ENCODE assay signal across 11 cellular contexts in the genomic region with DNA sequence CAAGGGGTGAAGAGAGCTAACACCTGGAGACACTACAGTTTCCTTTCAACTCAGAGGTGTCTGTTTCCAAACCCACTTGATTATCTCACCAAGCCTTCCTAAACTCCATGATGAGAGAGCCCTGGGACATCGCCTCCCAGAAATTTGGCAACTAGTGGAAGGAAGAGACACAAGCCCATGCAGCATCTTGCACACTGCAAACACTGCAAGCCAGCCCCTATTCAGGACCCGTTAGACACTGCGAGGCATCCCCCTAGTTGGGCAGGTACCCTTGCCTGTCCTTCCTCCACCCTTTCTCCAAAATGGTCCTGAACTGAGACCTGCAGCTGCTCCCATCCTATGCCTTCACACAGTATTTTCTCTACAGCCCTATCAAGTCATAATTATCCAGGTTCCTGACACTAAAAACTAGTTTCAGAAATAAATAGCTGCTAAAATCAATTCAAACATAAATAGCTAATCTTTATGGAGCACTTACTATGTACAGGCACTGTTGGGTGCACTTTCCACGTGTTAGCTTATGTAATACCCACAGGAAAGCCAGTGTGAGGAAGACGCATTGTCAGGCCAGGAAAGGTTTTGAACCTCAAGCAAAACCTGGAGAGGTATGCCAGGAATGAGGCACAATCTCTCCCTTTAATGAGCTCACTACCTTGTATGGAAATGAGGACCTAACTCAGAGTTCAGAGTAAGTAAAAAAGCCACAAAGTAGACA. TPM values are rescaled to one million over a fixed set of nuclear protein-coding genes. Genes with fewer than 3 reads are reported as not detected.
DNase-seq lines count a peak whose midpoint lies in the region; ATAC-seq and TF ChIP-seq lines count a peak whose summit lies in the region.
"Had no signal": no experiment of that assay in that cellular context is flagged by ENCODE, and none has a peak within 500 bp of the region (broad histone marks: within the 10 kb centered on the region; RNA-seq: fewer than 3 reads in every experiment).

No MANE protein-coding gene starts in this region.

- CTCF ChIA-PET in SK-N-SH (lab: Yijun Ruan, JAX), result interaction anchor here (1.4 to 2.3 kb wide), 2 partner anchors 8 to 78 kb away, joined by 3 to 9 read pairs; no protein-coding TSS in a partner anchor

- H3K9ac ChIP-seq in SK-N-SH, result peak overlapping the region; percentile 31; the same call in 1 of the 2 replicates

- peaks cover 9% of the 10 kb centered on the region; the same call in 1 of the 2 replicates for H4K20me1 ChIP-seq in SK-N-SH (ENCODE audit: insufficient read depth)

- H3K4me1 ChIP-seq in SK-N-SH (ENCODE audit: control insufficient read depth in 1 of 2, insufficient read depth in 2 of 2, low read depth in 1 of 2, low read length in 1 of 2), result peaks cover 7 to 24% of the 10 kb centered on the region in 2 experiments; a peak in 2 of 4 replicates
- H3K4me1 ChIP-seq in lung (ENCODE audit: control insufficient read depth in 2 of 2, insufficient read depth in 2 of 2, low read length in 2 of 2), result peaks cover 0 to 14% of the 10 kb centered on the region in 2 donors
- no peaks in the 10 kb centered on the region for H3K4me1 ChIP-seq in urinary bladder (ENCODE audit: insufficient read depth)

- H3K4me3 ChIP-seq in SK-N-SH (ENCODE audit: low read depth in 2 of 2, low read length in 1 of 2) (peak overlapping the region; percentile 80 to 93; a peak in 3 of 4 replicates), lung (no peak overlapping the region), urinary bladder (ENCODE audit: low read depth, low read length) (peak overlapping the region; percentile 4)

- H3K36me3 Mint-ChIP-seq in activated T-helper 1 cell treated with anti-CD3 and anti-CD28 coated beads, Interleukin-12 subunit alpha, Interleukin-12 subunit beta, Interleukin-2, Interleukin-4 antibody, amounts not matched to agents 30 ng/mL and 10 ng/mL and 1 ng/mL, durations not matched to agents 14 hours and 24 hours and 36 hours (ENCODE audit: low read depth), result peaks cover 2% of the 10 kb centered on the region

- H3F3A ChIP-seq in SK-N-SH (replicated peaks; ENCODE audit: insufficient read depth), result peaks cover 11% of the 10 kb centered on the region

- H3K4me1 Mint-ChIP-seq in activated T-helper 1 cell treated with anti-CD3 and anti-CD28 coated beads, Interleukin-12 subunit alpha, Interleukin-12 subunit beta, Interleukin-2, Interleukin-4 antibody, amounts not matched to agents 30 ng/mL and 10 ng/mL and 1 ng/mL, durations not matched to agents 14 hours and 24 hours and 36 hours (ENCODE audit: low read depth), result peaks cover 16% of the 10 kb centered on the region
- H3K4me1 Mint-ChIP-seq in stimulated activated naive CD8-positive, alpha-beta T cell treated with anti-CD3 and anti-CD28 coated beads, Interleukin-15, amount 100 ng/mL, for 72 hours, result peaks cover 34% of the 10 kb centered on the region

- no peak for TF ChIP-seq EP300 in SK-N-SH (IDR thresholded peaks at IDR 0.05; ENCODE audit: borderline replicate concordance in 1 of 2, low read depth in 1 of 2, low read length in 1 of 2)

- H3K9me3 ChIP-seq in SK-N-SH (no peaks in the 10 kb centered on the region), lung (ENCODE audit: control insufficient read depth in 2 of 2, insufficient read depth in 1 of 2, low read length in 1 of 2) (no peaks in the 10 kb centered on the region)

- H3K79me2 ChIP-seq in SK-N-SH (ENCODE audit: insufficient read depth), result peaks cover 75% of the 10 kb centered on the region

- ATAC-seq in SK-N-SH treated with all-trans-retinoic acid at 6 μM for 48 hours (no peak), lung (ENCODE audit: insufficient read depth, low FRiP score) (no peak)
- ATAC-seq in stimulated activated naive CD8-positive, alpha-beta T cell treated with anti-CD3 and anti-CD28 coated beads, Interleukin-15, amount 100 ng/mL, for 72 hours, result no peak

- peak overlapping the region; percentile 94 for H3K4me2 ChIP-seq in SK-N-SH

- H3K27ac ChIP-seq in SK-N-SH (ENCODE audit: low read depth in 2 of 2, low read length in 1 of 2) (no peak overlapping the region), lung (ENCODE audit: low read depth in 1 of 2, low read length in 1 of 2) (peak overlapping the region; percentile 73 to 92), urinary bladder (ENCODE audit: low read depth) (no peak overlapping the region)

- H3K9me3 Mint-ChIP-seq in activated T-helper 1 cell treated with anti-CD3 and anti-CD28 coated beads, Interleukin-12 subunit alpha, Interleukin-12 subunit beta, Interleukin-2, Interleukin-4 antibody, amounts not matched to agents 30 ng/mL and 10 ng/mL and 1 ng/mL, durations not matched to agents 14 hours and 24 hours and 36 hours, result no peaks in the 10 kb centered on the region
- H3K9me3 Mint-ChIP-seq in stimulated activated naive CD8-positive, alpha-beta T cell treated with anti-CD3 and anti-CD28 coated beads, Interleukin-15, amount 100 ng/mL, for 72 hours, result peaks cover 0 to 6% of the 10 kb centered on the region in 2 donors

- 86% methylated on average over 5 of the region's 5 CpGs for WGBS in SK-N-SH (ENCODE audit: low lambda C conversion rate)
- 48 to 58% methylated on average over 5 of the region's 5 CpGs for WGBS in lung, 2 donors
- 55% methylated on average over 5 of the region's 5 CpGs for WGBS in urinary bladder

- H2AFZ ChIP-seq in SK-N-SH (ENCODE audit: low read depth), result no peak overlapping the region; the same call in 1 of the 2 replicates

- POLR2A ChIA-PET in SK-N-SH (lab: Yijun Ruan, JAX), result no interaction called here

- intact Hi-C loops in activated T-helper 1 cell treated with anti-CD3 and anti-CD28 coated beads, Interleukin-12 subunit alpha, Interleukin-12 subunit beta, Interleukin-2, Interleukin-4 antibody, amounts not matched to agents 30 ng/mL and 10 ng/mL and 1 ng/mL, durations not matched to agents 14 hours and 24 hours and 36 hours (cut with micrococcal nuclease), result loop anchor here (10.0 kb wide), 2 partner anchors 439 to 469 kb away; a partner anchor contains a TSS

- H3K27me3 Mint-ChIP-seq in activated T-helper 1 cell treated with anti-CD3 and anti-CD28 coated beads, Interleukin-12 subunit alpha, Interleukin-12 subunit beta, Interleukin-2, Interleukin-4 antibody, amounts not matched to agents 30 ng/mL and 10 ng/mL and 1 ng/mL, durations not matched to agents 14 hours and 24 hours and 36 hours (ENCODE audit: insufficient read depth), result peaks cover 48% of the 10 kb centered on the region
- H3K27me3 Mint-ChIP-seq in stimulated activated naive CD8-positive, alpha-beta T cell treated with anti-CD3 and anti-CD28 coated beads, Interleukin-15, amount 100 ng/mL, for 72 hours, result peaks cover 67% of the 10 kb centered on the region

- no peak for TF ChIP-seq RAD21 in SK-N-SH (IDR thresholded peaks at IDR 0.05; ENCODE audit: low read length)

- H3K36me3 ChIP-seq in SK-N-SH (replicated peaks in 1 of 2; ENCODE audit: control insufficient read depth in 1 of 2, insufficient read depth in 2 of 2, low read length in 1 of 2) (no peaks in the 10 kb centered on the region), lung (ENCODE audit: control insufficient read depth in 2 of 2, insufficient read depth in 2 of 2, low read length in 2 of 2) (no peaks in the 10 kb centered on the region), urinary bladder (ENCODE audit: insufficient read depth) (no peaks in the 10 kb centered on the region)

- H3K4me3 Mint-ChIP-seq in activated T-helper 1 cell treated with anti-CD3 and anti-CD28 coated beads, Interleukin-12 subunit alpha, Interleukin-12 subunit beta, Interleukin-2, Interleukin-4 antibody, amounts not matched to agents 30 ng/mL and 10 ng/mL and 1 ng/mL, durations not matched to agents 14 hours and 24 hours and 36 hours, result no peak overlapping the region
- H3K4me3 Mint-ChIP-seq in stimulated activated naive CD8-positive, alpha-beta T cell treated with anti-CD3 and anti-CD28 coated beads, Interleukin-15, amount 100 ng/mL, for 72 hours, result no peak overlapping the region
- H3K4me3 Mint-ChIP-seq: activated B cell treated with CpG ODN at 0.5 μM for 24 hours had no signal

- TF ChIP-seq CTCF in SK-N-SH (IDR thresholded peaks at IDR 0.05) (no peak), lung (IDR thresholded peaks at IDR 0.05; ENCODE audit: control extremely low read depth, extremely low read depth) (no peak)

- no peaks in the 10 kb centered on the region for H3K9me2 ChIP-seq in SK-N-SH

- no peak overlapping the region for H3K27ac Mint-ChIP-seq in activated T-helper 1 cell treated with anti-CD3 and anti-CD28 coated beads, Interleukin-12 subunit alpha, Interleukin-12 subunit beta, Interleukin-2, Interleukin-4 antibody, amounts not matched to agents 30 ng/mL and 10 ng/mL and 1 ng/mL, durations not matched to agents 14 hours and 24 hours and 36 hours
- no peak overlapping the region for H3K27ac Mint-ChIP-seq in stimulated activated naive CD8-positive, alpha-beta T cell treated with anti-CD3 and anti-CD28 coated beads, Interleukin-15, amount 100 ng/mL, for 72 hours
- H3K27ac Mint-ChIP-seq: activated B cell treated with CpG ODN at 0.5 μM for 24 hours, IgD-negative memory B cell had no signal

- H3K27me3 ChIP-seq in SK-N-SH (ENCODE audit: insufficient read depth) (no peaks in the 10 kb centered on the region), lung (ENCODE audit: control insufficient read depth, insufficient read depth) (no peaks in the 10 kb centered on the region)

- DNase-seq in SK-N-SH (no peak), dermis blood vessel endothelial cell (peak; percentile 41), lung (ENCODE audit: low spot score) (no peak), NCI-H1436 (lab: John Stamatoyannopoulos, UW) (no peak)
- DNase-seq in activated T-helper 1 cell treated with anti-CD3 and anti-CD28 coated beads, Interleukin-12 subunit alpha, Interleukin-12 subunit beta, Interleukin-2, Interleukin-4 antibody, amounts not matched to agents 30 ng/mL and 10 ng/mL and 1 ng/mL, durations not matched to agents 14 hours and 24 hours and 36 hours (ENCODE audit: low spot score), result no peak
- DNase-seq in stimulated activated naive CD8-positive, alpha-beta T cell treated with anti-CD3 and anti-CD28 coated beads, Interleukin-15, amount 100 ng/mL, for 72 hours, result no peak
- DNase-seq: activated B cell treated with CpG ODN at 0.5 μM for 24 hours; stimulated activated CD4-positive, alpha-beta T cell treated with anti-CD3 and anti-CD28 coated beads, Interleukin-4, amount 100 ng/mL, for 24 hours had no signal

TF ChIP-seq in SK-N-SH, 30 proteins besides CTCF, POLR2A, EP300 and RAD21 (continues in another document):
- TF ChIP-seq NFIC (IDR thresholded peaks at IDR 0.05; ENCODE audit: borderline replicate concordance), result no peak
- TF ChIP-seq TCF12 (IDR thresholded peaks at IDR 0.05), result no peak

RNA-seq across cellular contexts. Expression of a gene that starts 2.8 kb away (rescaled TPM):
- polyA plus RNA-seq in SK-N-SH (2012; rRNA removed) (10.3 and 11.1 TPM in 2 replicates), lung (10 to 100 TPM in 1 of 2 donors, 1 to 10 TPM in 1; 9.9 to 10.3 TPM), urinary bladder (9.7 TPM)
- 7.0 and 8.2 TPM in 2 replicates for polyA plus RNA-seq in SK-N-SH (2012; cell fraction: cytosol; rRNA removed)
- polyA plus RNA-seq in SK-N-SH (2012; cell fraction: nucleus; rRNA removed), result 21.6 and 25.4 TPM in 2 replicates
- total RNA-seq in dermis blood vessel endothelial cell (101 and 106 TPM in 2 replicates), lung (10 to 100 TPM; 38.9 to 88.1 TPM), urinary bladder (46.7 TPM)
- 0.69 and 0.75 TPM in 2 replicates for total RNA-seq in activated T-helper 1 cell treated with anti-CD3 and anti-CD28 coated beads, Interleukin-12 subunit alpha, Interleukin-12 subunit beta, Interleukin-2, Interleukin-4 antibody, amounts not matched to agents 30 ng/mL and 10 ng/mL and 1 ng/mL, durations not matched to agents 14 hours and 24 hours and 36 hours
- total RNA-seq: activated B cell treated with CpG ODN at 0.5 μM for 24 hours had no signal

Comparison
In these comparisons a context has a peak if more than half of its experiments do, and no peak if none do; other contexts are left out.
1. H3K27ac ChIP-seq: peak in lung (2 of 2); none in SK-N-SH (0 of 2) and urinary bladder (single experiment).
2. RNA of a gene that starts 2.8 kb away (total RNA-seq): 101 to 106 TPM in dermis blood vessel endothelial cell, 38.9 to 88.1 TPM in lung and 46.7 TPM in urinary bladder (single experiment); 0.69 to 0.75 TPM in activated T-helper 1 cell treated with anti-CD3 and anti-CD28 coated beads, Interleukin-12 subunit alpha, Interleukin-12 subunit beta, Interleukin-2, Interleukin-4 antibody, amounts not matched to agents 30 ng/mL and 10 ng/mL and 1 ng/mL, durations not matched to agents 14 hours and 24 hours and 36 hours; every median in the first group is over 10 times any median in the second.